17 cellular contexts compared by ENCODE assay signal in the genomic region with DNA sequence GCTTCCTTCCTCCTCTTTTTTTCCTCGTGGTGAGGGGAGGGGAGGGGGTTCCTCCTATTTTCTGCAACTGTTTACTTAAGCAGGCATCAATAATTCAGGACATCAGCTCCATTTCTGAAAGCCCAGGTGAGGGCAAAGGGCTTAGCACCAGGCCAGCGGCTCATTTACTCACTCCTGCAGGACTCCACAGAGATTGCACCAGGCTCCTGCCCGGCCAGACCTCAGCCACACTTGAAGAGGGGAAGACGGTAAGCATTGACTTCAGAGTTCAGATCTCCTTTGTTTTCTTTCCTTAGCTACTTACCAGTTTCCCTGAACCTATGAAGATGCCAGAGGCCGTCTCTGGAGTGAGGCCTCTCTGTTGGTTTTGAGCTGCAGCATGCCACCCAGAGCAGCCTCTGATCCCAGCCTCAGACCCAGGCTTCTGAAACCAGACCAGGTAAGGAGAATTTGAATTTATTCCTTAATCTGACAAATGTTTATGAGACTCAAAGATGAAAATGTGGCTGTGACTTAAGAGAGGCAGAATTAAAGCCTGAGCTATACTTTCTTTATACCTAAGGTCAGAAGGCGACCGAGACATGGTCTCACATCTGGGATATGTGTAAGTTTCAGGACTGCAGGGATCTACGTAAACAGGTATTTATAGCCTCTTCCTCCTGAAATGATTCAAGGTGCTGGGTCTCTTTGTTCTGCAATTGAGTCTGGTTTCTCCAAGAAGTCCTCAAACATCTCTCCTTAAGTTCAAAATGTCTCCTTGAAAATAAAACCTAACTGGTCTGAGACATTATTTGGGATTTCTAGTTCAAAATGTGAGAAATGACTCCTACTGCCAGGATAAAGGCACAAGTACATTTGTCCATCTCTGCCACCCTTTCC.
"Had no signal": no experiment of that assay in that cellular context is flagged by ENCODE, and none has a peak within 500 bp of the region (broad histone marks: within the 10 kb centered on the region; RNA-seq: fewer than 3 reads in every experiment).

No MANE protein-coding gene starts in this region.

- H3K4me3 ChIP-seq: dorsolateral prefrontal cortex, left ventricle myocardium inferior, spleen, upper lobe of right lung had no signal

- ATAC-seq: activated T-cell treated with anti-CD3 and anti-CD28 coated beads, Interleukin-2, amount 50 U/mL, for 4 hours; upper lobe of right lung had no signal

- FAIRE-seq: colon, frontal cortex had no signal

- H3K27me3 ChIP-seq: spleen, upper lobe of right lung had no signal

- H3K9me3 ChIP-seq: left ventricle myocardium inferior, spleen, upper lobe of right lung had no signal

- H3K36me3 ChIP-seq: left ventricle myocardium inferior, spleen, upper lobe of right lung had no signal

- DNase-seq: activated CD4-positive, alpha-beta T cell treated with anti-CD3 and anti-CD28 coated beads, Interleukin-2, amount 50 U/mL, for 1 hour; activated CD4-positive, CD25-positive, alpha-beta regulatory T cell treated with anti-CD3 and anti-CD28 coated beads, Interleukin-2, amount 50 U/mL, for 72 hours; activated CD8-positive, alpha-beta memory T cell treated with anti-CD3 and anti-CD28 coated beads, Interleukin-2, amount 50 U/mL, for 4 hours; activated naive CD4-positive, alpha-beta T cell treated with anti-CD3 and anti-CD28 coated beads for 36 hours; activated T-cell treated with anti-CD3 and anti-CD28 coated beads, Interleukin-2, amount 50 U/mL, for 4 hours; caudate nucleus; dorsolateral prefrontal cortex; erythroblast; head of caudate nucleus; left ventricle myocardium inferior; retina; spleen; stimulated activated CD4-positive, alpha-beta T cell treated with anti-CD3 and anti-CD28 coated beads, Interleukin-4, amount 100 ng/mL, for 4 hours; stimulated activated naive CD4-positive, alpha-beta T cell; upper lobe of right lung had no signal

- H3K27ac ChIP-seq: dorsolateral prefrontal cortex, left ventricle myocardium inferior, upper lobe of right lung had no signal

- H3K4me1 ChIP-seq: spleen had no signal
